Comparison of ENCODE assay signal across 27 cellular contexts in the genomic region with DNA sequence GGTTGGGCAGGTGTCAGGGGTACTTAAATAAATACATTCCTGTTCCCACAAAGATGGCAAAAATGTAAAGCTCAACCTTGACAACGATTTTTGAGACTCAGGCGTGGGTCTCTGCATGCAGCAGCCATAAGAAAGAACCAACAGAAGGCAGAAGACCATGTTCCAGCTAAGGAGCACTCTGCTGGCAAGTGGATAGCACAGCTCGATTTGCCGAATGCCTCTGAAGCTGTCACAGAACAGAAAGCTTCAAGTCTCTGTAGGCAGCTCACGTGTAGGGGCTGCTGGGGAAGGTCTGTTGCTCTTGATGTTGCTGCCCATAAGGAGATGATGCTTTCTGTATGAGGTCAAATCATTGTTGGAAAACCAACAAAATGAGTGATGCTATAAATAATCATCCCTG.
"Had no signal": no experiment of that assay in that cellular context is flagged by ENCODE, and none has a peak within 500 bp of the region (broad histone marks: within the 10 kb centered on the region; RNA-seq: fewer than 3 reads in every experiment).

No MANE protein-coding gene starts in this region.

- H3K27me3 Mint-ChIP-seq: naive B cell; stimulated activated memory B cell treated with anti-CD40 and anti-IgM and Interleukin-4, amounts not matched to agents 10 μg/mL and 1 μg/mL and 100 μg/mL, for 72 hours had no signal

- H3K4me2 ChIP-seq: neural progenitor cell, smooth muscle cell had no signal

- H3K79me2 ChIP-seq: parathyroid adenoma had no signal

- H3K27me3 ChIP-seq: neural progenitor cell, neutrophil, right atrium auricular region, right lobe of liver, tibial nerve, uterus had no signal

- H3K4me1 Mint-ChIP-seq: naive B cell; natural killer cell; nephron progenitor cell; stimulated activated memory B cell treated with anti-CD40 and anti-IgM and Interleukin-4, amounts not matched to agents 10 μg/mL and 1 μg/mL and 100 μg/mL, for 72 hours; stimulated activated naive CD8-positive, alpha-beta T cell treated with anti-CD3 and anti-CD28 coated beads, Interleukin-15, amount 100 ng/mL, for 72 hours had no signal

- H3K4me3 ChIP-seq: left ventricle myocardium inferior, lung, neural progenitor cell, psoas muscle, right atrium auricular region, right lobe of liver, smooth muscle cell, tibial nerve, uterus had no signal

- DNase-seq: islet precursor cell; left ventricle myocardium inferior; mesendoderm; naive B cell; natural killer cell; nephron progenitor cell; occipital lobe; psoas muscle; right lobe of liver; stimulated activated CD4-positive, alpha-beta T cell treated with anti-CD3 and anti-CD28 coated beads, Interleukin-1b, Interleukin-23, amount 100 ng/mL, for 48 hours; stimulated activated CD4-positive, alpha-beta T cell treated with anti-CD3 and anti-CD28 coated beads, Interleukin-2, amount 100 ng/mL, for 48 hours; stimulated activated CD4-positive, alpha-beta T cell treated with anti-CD3 and anti-CD28 coated beads, Interleukin-4, amount 100 ng/mL, for 4 hours; stimulated activated CD8-positive, alpha-beta memory T cell treated with anti-CD3 and anti-CD28 coated beads, Interleukin-4, amount 100 ng/mL, for 48 hours; stimulated activated naive CD4-positive, alpha-beta T cell treated with Interleukin-2 at 50 U/mL for 16 hours; stimulated activated naive CD8-positive, alpha-beta T cell treated with anti-CD3 and anti-CD28 coated beads, Interleukin-15, amount 100 ng/mL, for 72 hours; substantia nigra; uterus had no signal

- H3K27ac ChIP-seq: left ventricle myocardium inferior, neural progenitor cell, neutrophil, parathyroid adenoma, psoas muscle, right atrium auricular region, right lobe of liver, tibial nerve, uterus had no signal

- H3K9me3 Mint-ChIP-seq: mesothelial cell of epicardium; nephron progenitor cell; neural progenitor cell; stimulated activated naive CD8-positive, alpha-beta T cell treated with anti-CD3 and anti-CD28 coated beads, Interleukin-15, amount 100 ng/mL, for 72 hours; type B pancreatic cell had no signal

- H3K4me3 Mint-ChIP-seq: mesothelial cell of epicardium; naive B cell; natural killer cell; nephron progenitor cell; neural progenitor cell; stimulated activated memory B cell treated with anti-CD40 and anti-IgM and Interleukin-4, amounts not matched to agents 10 μg/mL and 1 μg/mL and 100 μg/mL, for 72 hours; stimulated activated naive CD8-positive, alpha-beta T cell treated with anti-CD3 and anti-CD28 coated beads, Interleukin-15, amount 100 ng/mL, for 72 hours; type B pancreatic cell had no signal

- H3K4me1 ChIP-seq: left ventricle myocardium inferior, neural progenitor cell, parathyroid adenoma, psoas muscle, right atrium auricular region, right lobe of liver, tibial nerve, uterus had no signal

- H3K36me3 ChIP-seq: left ventricle myocardium inferior, neural progenitor cell, neutrophil, right atrium auricular region, right lobe of liver, tibial nerve, uterus had no signal

- H3K27ac Mint-ChIP-seq: mesothelial cell of epicardium; naive B cell; natural killer cell; nephron progenitor cell; neural progenitor cell; stimulated activated memory B cell treated with anti-CD40 and anti-IgM and Interleukin-4, amounts not matched to agents 10 μg/mL and 1 μg/mL and 100 μg/mL, for 72 hours; stimulated activated naive CD8-positive, alpha-beta T cell treated with anti-CD3 and anti-CD28 coated beads, Interleukin-15, amount 100 ng/mL, for 72 hours; type B pancreatic cell had no signal

- H2AFZ ChIP-seq: neural progenitor cell, parathyroid adenoma had no signal

- ATAC-seq: natural killer cell; psoas muscle; right lobe of liver; stimulated activated memory B cell treated with anti-CD40 and anti-IgM and Interleukin-4, amounts not matched to agents 10 μg/mL and 1 μg/mL and 100 μg/mL, for 72 hours; stimulated activated naive CD8-positive, alpha-beta T cell treated with anti-CD3 and anti-CD28 coated beads, Interleukin-15, amount 100 ng/mL, for 72 hours had no signal

- H3K36me3 Mint-ChIP-seq: mesothelial cell of epicardium; naive B cell; neural progenitor cell; stimulated activated memory B cell treated with anti-CD40 and anti-IgM and Interleukin-4, amounts not matched to agents 10 μg/mL and 1 μg/mL and 100 μg/mL, for 72 hours; type B pancreatic cell had no signal
